ENCODE assay signal across 15 cellular contexts in genomic region chr19:16394111-16394510, GRCh38.
DNase-seq lines count a peak whose midpoint lies in the region; ATAC-seq, FAIRE-seq and TF ChIP-seq lines count a peak whose summit lies in the region.
"Had no signal": no experiment of that assay in that cellular context is flagged by ENCODE, and none has a peak within 500 bp of the region (broad histone marks: within the 10 kb centered on the region; RNA-seq: fewer than 3 reads in every experiment).

No MANE protein-coding gene starts in this region.

- H3K27me3 Mint-ChIP-seq in naive thymus-derived CD4-positive, alpha-beta T cell: no peaks in the 10 kb centered on the region

- CTCF ChIA-PET in K562 (lab: Yijun Ruan, JAX; ENCODE audit: low intra/inter-chr PET ratio): no interaction called here
- CTCF ChIA-PET in naive thymus-derived CD4-positive, alpha-beta T cell (lab: Charles Lee): interaction anchor here (0.8 to 1.3 kb wide), 3 partner anchors 11 to 183 kb away, joined by 3 read pairs; no protein-coding TSS in a partner anchor

- TF ChIP-seq POLR2A in K562 (conservative IDR thresholded peaks at IDR 0.05): no peak
- no peak for TF ChIP-seq POLR2A in uterus (IDR thresholded peaks at IDR 0.05)

- peaks cover 2 to 20% (median 12%) of the 10 kb centered on the region in 7 donors for H3K4me1 Mint-ChIP-seq in naive thymus-derived CD4-positive, alpha-beta T cell

- peak overlapping the region in 4 of 9 donors; percentile 14 to 65 (median 42) for H3K27ac Mint-ChIP-seq in naive thymus-derived CD4-positive, alpha-beta T cell

- no peak overlapping the region for H3K4me3 Mint-ChIP-seq in naive thymus-derived CD4-positive, alpha-beta T cell

- H3K4me2 ChIP-seq in K562 (ENCODE audit: insufficient read depth, low read length): no peak overlapping the region
- H3K4me2 ChIP-seq: A549 had no signal

- H3K27ac ChIP-seq in left ventricle myocardium inferior (replicated peaks) (peak overlapping the region; percentile 8), heart right ventricle (peak overlapping the region in 1 of 10 donors; percentile 7), K562 (ENCODE audit: extremely low read depth, low read depth, low read length) (no peak overlapping the region), neutrophil (peak overlapping the region; percentile 33), uterus (peak overlapping the region; percentile 16 to 22)
- H3K27ac ChIP-seq in naive thymus-derived CD4-positive, alpha-beta T cell (ENCODE audit: low read depth, low read length): no peak overlapping the region
- H3K27ac ChIP-seq: A549 had no signal

- H3K27me3 ChIP-seq in left ventricle myocardium inferior (ENCODE audit: low read depth) (no peaks in the 10 kb centered on the region), heart right ventricle (no peaks in the 10 kb centered on the region), K562 (ENCODE audit: control insufficient read depth in 2 of 2, insufficient read depth in 2 of 2, low read length in 2 of 2) (no peaks in the 10 kb centered on the region), neutrophil (no peaks in the 10 kb centered on the region), uterus (no peaks in the 10 kb centered on the region)
- H3K27me3 ChIP-seq in naive thymus-derived CD4-positive, alpha-beta T cell (ENCODE audit: control insufficient read depth in 2 of 2, insufficient read depth in 2 of 2, low read length in 2 of 2): no peaks in the 10 kb centered on the region

- ATAC-seq in heart right ventricle: no peak
- no peak for ATAC-seq in K562
- ATAC-seq in naive thymus-derived CD4-positive, alpha-beta T cell: no peak
- ATAC-seq: A549 had no signal

- H3K9me3 Mint-ChIP-seq in naive thymus-derived CD4-positive, alpha-beta T cell: peaks cover 0 to 14% (median 10%) of the 10 kb centered on the region in 11 donors

- H3K4me3 ChIP-seq in left ventricle myocardium inferior (no peak overlapping the region), heart right ventricle (no peak overlapping the region), K562 (no peak overlapping the region), neutrophil (ENCODE audit: low read depth in 1 of 2, low read length in 1 of 2) (no peak overlapping the region), uterus (no peak overlapping the region), foreskin fibroblast (ENCODE audit: low read depth in 1 of 2, low read length in 2 of 2) (no peak overlapping the region)
- no peak overlapping the region for H3K4me3 ChIP-seq in naive thymus-derived CD4-positive, alpha-beta T cell (ENCODE audit: low read length)
- H3K4me3 ChIP-seq: A549 had no signal

- no peaks in the 10 kb centered on the region for H4K20me1 ChIP-seq in K562 (replicated peaks; ENCODE audit: control insufficient read depth, insufficient read depth, low read length)

- peaks cover 12 to 44% (median 31%) of the 10 kb centered on the region in 5 donors for H3K36me3 Mint-ChIP-seq in naive thymus-derived CD4-positive, alpha-beta T cell

- no peak for FAIRE-seq in K562 (lab: Jason Lieb, UNC)
- FAIRE-seq: A549 had no signal

- in situ Hi-C loops in K562 (cut with MboI): loop anchor here (25.0 kb wide), 1 partner anchor 782 kb away; the partner anchor contains the start of gene CYP4F8

- H3K9me1 ChIP-seq in K562 (ENCODE audit: control insufficient read depth, insufficient read depth, low read length): no peaks in the 10 kb centered on the region

- peaks cover 30% of the 10 kb centered on the region for H3K4me1 ChIP-seq in left ventricle myocardium inferior
- peaks cover 0 to 33% (median 21%) of the 10 kb centered on the region in 9 donors for H3K4me1 ChIP-seq in heart right ventricle
- no peaks in the 10 kb centered on the region for H3K4me1 ChIP-seq in K562 (replicated peaks in 1 of 2; ENCODE audit: control insufficient read depth in 2 of 2, insufficient read depth in 2 of 2, low read length in 2 of 2)
- H3K4me1 ChIP-seq in neutrophil (ENCODE audit: control insufficient read depth in 1 of 2, insufficient read depth in 1 of 2, low read depth in 1 of 2, low read length in 1 of 2): peaks cover 8 to 11% of the 10 kb centered on the region in 2 experiments
- peaks cover 0 to 4% of the 10 kb centered on the region in 2 donors for H3K4me1 ChIP-seq in uterus
- peaks cover 0 to 8% of the 10 kb centered on the region in 2 donors for H3K4me1 ChIP-seq in naive thymus-derived CD4-positive, alpha-beta T cell (ENCODE audit: control insufficient read depth in 2 of 2, insufficient read depth in 2 of 2, low read length in 2 of 2)
- H3K4me1 ChIP-seq: A549 had no signal

- no peak for TF ChIP-seq EP300 in K562 (IDR thresholded peaks at IDR 0.05; ENCODE audit: low read length)

- TF ChIP-seq RAD21 in K562 (CRISPR knock-in tag; conservative IDR thresholded peaks at IDR 0.05 in 1 of 2, IDR thresholded peaks at IDR 0.05 in 1 of 2): no peak

- 93 to 94% methylated on average over 6 of the region's 6 CpGs for WGBS in heart right ventricle, 2 donors
- WGBS in K562 (ENCODE audit: insufficient coverage, low coverage, missing lambda C conversion rate): 95% methylated on average over 4 of the region's 6 CpGs

- BruUV-seq in K562 (replicated peaks; lab: Mats Ljungman, UMichigan): no TSS peak

- TF ChIP-seq CTCF in left ventricle myocardium inferior (IDR thresholded peaks at IDR 0.05; ENCODE audit: borderline replicate concordance) (no peak), heart right ventricle (IDR thresholded peaks at IDR 0.05) (no peak), K562 (IDR thresholded peaks at IDR 0.05 in 2 of 3, conservative IDR thresholded peaks at IDR 0.05 in 1 of 3; ENCODE audit: insufficient read depth in 2 of 3, low read depth in 1 of 3, low read length in 3 of 3) (no peak), neutrophil (IDR thresholded peaks at IDR 0.05) (no peak), uterus (IDR thresholded peaks at IDR 0.05) (no peak), foreskin fibroblast (IDR thresholded peaks at IDR 0.05; ENCODE audit: low read depth, low read length) (no peak)

- DNase-seq in left ventricle myocardium inferior (no peak), heart right ventricle (no peak), K562 (ENCODE audit: extremely low read depth in 1 of 4, low spot score in 3 of 4) (no peak), uterus (no peak), foreskin fibroblast (no peak), AG20443 (ENCODE audit: low spot score) (no peak)
- DNase-seq in naive thymus-derived CD4-positive, alpha-beta T cell: no peak
- DNase-seq: C1 segment of cervical spinal cord, DMS79 treated with DMSO at 0.1 percent for 48 hours, KBM-7, NCI-H1694 treated with DMSO at 0.1 percent for 48 hours, OCI-M1, SIG-M5 had no signal

- H3K79me2 ChIP-seq in K562 (ENCODE audit: control insufficient read depth, insufficient read depth, low read length): no peaks in the 10 kb centered on the region

- H3K9me3 ChIP-seq in left ventricle myocardium inferior (replicated peaks) (peaks cover 10% of the 10 kb centered on the region), heart right ventricle (peaks cover 0 to 14% (median 4%) of the 10 kb centered on the region in 11 donors), K562 (replicated peaks; ENCODE audit: control insufficient read depth, insufficient read depth, low read depth, low read length) (no peaks in the 10 kb centered on the region), neutrophil (no peaks in the 10 kb centered on the region), uterus (no peaks in the 10 kb centered on the region)
- peaks cover 0 to 12% (median 0%) of the 10 kb centered on the region in 3 experiments for H3K9me3 ChIP-seq in naive thymus-derived CD4-positive, alpha-beta T cell (ENCODE audit: control insufficient read depth in 2 of 3, low read length in 3 of 3)

- POLR2A ChIA-PET in K562 (lab: Yijun Ruan, JAX): interaction anchor here (0.6 to 0.7 kb wide), 3 partner anchors 74 to 357 kb away, joined by 3 to 4 read pairs (median 4); no protein-coding TSS in a partner anchor
- POLR2A ChIA-PET in naive thymus-derived CD4-positive, alpha-beta T cell (lab: Charles Lee): interaction anchor here (0.6 to 1.6 kb wide), 3 partner anchors 22 to 67 kb away, joined by 3 to 7 read pairs (median 3); no protein-coding TSS in a partner anchor

- H3K9ac ChIP-seq in K562 (ENCODE audit: insufficient read depth in 1 of 2, low read depth in 2 of 2, low read length in 2 of 2): no peak overlapping the region

- no peak overlapping the region for H2AFZ ChIP-seq in K562 (ENCODE audit: low read depth, low read length)

- H3K36me3 ChIP-seq in left ventricle myocardium inferior (peaks cover 62% of the 10 kb centered on the region), heart right ventricle (peaks cover 0 to 78% (median 33%) of the 10 kb centered on the region in 9 donors), K562 (ENCODE audit: control insufficient read depth, insufficient read depth, low read length) (peaks cover 40% of the 10 kb centered on the region; the same call in 2 of the 3 replicates), neutrophil (peaks cover 52% of the 10 kb centered on the region), uterus (no peaks in the 10 kb centered on the region)
- peaks cover 6 to 57% (median 7%) of the 10 kb centered on the region in 3 experiments for H3K36me3 ChIP-seq in naive thymus-derived CD4-positive, alpha-beta T cell (ENCODE audit: control insufficient read depth in 2 of 3, insufficient read depth in 3 of 3, low read length in 3 of 3)

- intact Hi-C loops in left ventricle myocardium inferior (cut with micrococcal nuclease) (no loop called here), heart right ventricle (cut with DNase I) (no loop called here), K562 (cut with micrococcal nuclease) (no loop called here), uterus (cut with DNase I; ENCODE audit: low total_unique reads) (no loop called here)
- intact Hi-C loops in naive thymus-derived CD4-positive, alpha-beta T cell (cut with micrococcal nuclease): no loop called here

TF ChIP-seq in K562, 482 proteins besides CTCF, POLR2A, EP300 and RAD21:
- TF ChIP-seq ZBTB8A (IDR thresholded peaks at IDR 0.05; ENCODE audit: partially characterized antibody) (no peak), ZFP36 (IDR thresholded peaks at IDR 0.05; ENCODE audit: low read depth, low read length, partially characterized antibody) (peak; percentile 37)

Comparison
In these comparisons a context has a peak if more than half of its experiments do, and no peak if none do; other contexts are left out.
1. H3K27ac ChIP-seq: peak in left ventricle myocardium inferior (single experiment), neutrophil (single experiment) and uterus (2 of 2); none in K562 (single experiment) and naive thymus-derived CD4-positive, alpha-beta T cell (single experiment).